Comparison of ENCODE assay signal across 9 cellular contexts in the genomic region with DNA sequence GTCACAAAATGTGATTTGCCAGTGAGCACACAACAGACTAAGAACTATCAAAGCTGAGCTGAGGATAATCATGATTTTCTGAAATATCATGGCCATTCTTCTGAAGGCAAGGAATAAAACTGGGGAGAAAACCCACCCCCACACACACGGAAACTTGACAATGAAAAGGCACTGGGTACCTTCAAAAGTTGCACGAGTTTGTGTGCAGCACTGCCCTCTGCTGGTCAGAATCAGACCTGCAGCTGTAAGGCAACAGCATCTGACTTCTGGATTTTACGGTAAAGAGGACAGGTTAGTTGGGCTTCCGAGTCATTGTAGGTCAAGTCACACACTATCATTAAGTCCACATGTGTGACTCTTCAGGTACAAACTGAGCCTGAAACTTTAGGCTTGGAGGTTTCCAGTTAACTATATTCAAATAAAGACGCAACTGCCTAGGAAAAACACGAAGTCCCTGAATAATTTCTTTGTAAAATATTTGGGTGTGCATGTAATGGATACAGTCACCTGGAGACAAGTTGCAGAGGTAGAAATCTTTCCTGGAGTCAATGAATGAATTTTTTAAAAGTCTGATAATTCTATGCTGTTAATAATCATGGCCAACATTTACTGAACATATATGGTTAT.
DNase-seq lines count a peak whose midpoint lies in the region; ATAC-seq and TF ChIP-seq lines count a peak whose summit lies in the region.
"Had no signal": no experiment of that assay in that cellular context is flagged by ENCODE, and none has a peak within 500 bp of the region (broad histone marks: within the 10 kb centered on the region; RNA-seq: fewer than 3 reads in every experiment).

No MANE protein-coding gene starts in this region.

- H3K4me1 Mint-ChIP-seq in Caco-2 (ENCODE audit: low read depth, unreplicated experiment): no peaks in the 10 kb centered on the region

- intact Hi-C loops in Caco-2 (cut with micrococcal nuclease; ENCODE audit: unreplicated experiment): loop anchor here (1.0 to 2.0 kb wide), 3 partner anchors 155 to 837 kb away; no protein-coding TSS in a partner anchor

- BruUV-seq in Caco-2 (replicated peaks; lab: Mats Ljungman, UMichigan): no TSS peak

- TF ChIP-seq CTCF in Caco-2 (IDR thresholded peaks at IDR 0.05; ENCODE audit: insufficient read depth in 1 of 2, low read depth in 1 of 2, low read length in 1 of 2, severe bottlenecking in 1 of 2, unreplicated experiment in 1 of 2): peak; percentile 94 to 95
- peak; percentile 97 for TF ChIP-seq CTCF in foreskin fibroblast (IDR thresholded peaks at IDR 0.05; ENCODE audit: low read depth, low read length)
- peak; percentile 82 to 90 for TF ChIP-seq CTCF in suprapubic skin (IDR thresholded peaks at IDR 0.05)

- H3K4me3 ChIP-seq in Caco-2 (ENCODE audit: low read depth, low read length): no peak overlapping the region
- H3K4me3 ChIP-seq in foreskin fibroblast (ENCODE audit: low read depth in 1 of 2, low read length in 2 of 2): no peak overlapping the region
- no peak overlapping the region for H3K4me3 ChIP-seq in suprapubic skin

- H3K27me3 Mint-ChIP-seq in Caco-2 (ENCODE audit: insufficient read depth, unreplicated experiment): no peaks in the 10 kb centered on the region

- no peak for TF ChIP-seq EP300 in suprapubic skin (IDR thresholded peaks at IDR 0.05)

- H3K9me3 Mint-ChIP-seq in Caco-2 (ENCODE audit: unreplicated experiment): no peaks in the 10 kb centered on the region
- H3K9me3 Mint-ChIP-seq: T-helper 1 cell treated with Interleukin-12 subunit alpha and Interleukin-12 subunit beta and Interleukin-4 antibody, amounts not matched to agents 30 μg/mL and 1 μg/mL, for 36 hours had no signal

- H3K27ac ChIP-seq in suprapubic skin: no peak overlapping the region

- ATAC-seq in HG02852 (IDR thresholded peaks at IDR 0.05; ENCODE audit: unreplicated experiment) (peak; percentile 50), HG02938 (IDR thresholded peaks at IDR 0.05; ENCODE audit: unreplicated experiment) (no peak)

- H3K36me3 Mint-ChIP-seq in Caco-2 (ENCODE audit: insufficient read depth, unreplicated experiment): no peaks in the 10 kb centered on the region

- H3K9me3 ChIP-seq in Caco-2 (no peaks in the 10 kb centered on the region), suprapubic skin (no peaks in the 10 kb centered on the region)

- H3K27me3 ChIP-seq in Caco-2 (replicated peaks; ENCODE audit: control insufficient read depth, insufficient read depth, low read length) (no peaks in the 10 kb centered on the region; the same call in 1 of the 2 replicates), suprapubic skin (peaks cover 4% of the 10 kb centered on the region)

- WGBS in suprapubic skin: 29% methylated on average over 6 of the region's 6 CpGs

- H3K36me3 ChIP-seq in Caco-2 (ENCODE audit: control insufficient read depth, insufficient read depth, low read length): no peaks in the 10 kb centered on the region
- no peaks in the 10 kb centered on the region for H3K36me3 ChIP-seq in suprapubic skin

- H3K4me3 Mint-ChIP-seq in Caco-2 (ENCODE audit: unreplicated experiment): no peak overlapping the region
- H3K4me3 Mint-ChIP-seq: T-helper 1 cell treated with Interleukin-12 subunit alpha and Interleukin-12 subunit beta and Interleukin-4 antibody, amounts not matched to agents 30 μg/mL and 1 μg/mL, for 36 hours had no signal

- no peaks in the 10 kb centered on the region for H3K4me1 ChIP-seq in Caco-2
- H3K4me1 ChIP-seq in suprapubic skin: no peaks in the 10 kb centered on the region

- POLR2A ChIA-PET in Caco-2 (lab: Charles Lee): no interaction called here

- no peak overlapping the region for H3K27ac Mint-ChIP-seq in Caco-2 (ENCODE audit: unreplicated experiment)
- H3K27ac Mint-ChIP-seq: T-helper 1 cell treated with Interleukin-12 subunit alpha and Interleukin-12 subunit beta and Interleukin-4 antibody, amounts not matched to agents 30 μg/mL and 1 μg/mL, for 36 hours had no signal

- no peak for TF ChIP-seq POLR2A in suprapubic skin (IDR thresholded peaks at IDR 0.05)

- DNase-seq in Caco-2 (peak; percentile 60 to 81), RKO (ENCODE audit: low spot score) (peak; percentile 47), foreskin fibroblast (peak; percentile 21 to 83), non-pigmented ciliary epithelial cell (ENCODE audit: low read depth) (peak; percentile 10), suprapubic skin (ENCODE audit: low spot score in 2 of 2) (peak in 1 of 2 donors; percentile 86)
- peak; percentile 61 to 75 for DNase-seq in activated T-helper 1 cell treated with anti-CD3 and anti-CD28 coated beads, Interleukin-2, amount 50 U/mL, for 16 hours (ENCODE audit: low read depth in 1 of 2, low spot score in 1 of 2)

- CTCF ChIA-PET in Caco-2 (lab: Charles Lee): interaction anchor here (1.0 to 1.1 kb wide), 2 partner anchors 17 to 225 kb away, joined by 3 read pairs; no protein-coding TSS in a partner anchor
